In the genomic region with DNA sequence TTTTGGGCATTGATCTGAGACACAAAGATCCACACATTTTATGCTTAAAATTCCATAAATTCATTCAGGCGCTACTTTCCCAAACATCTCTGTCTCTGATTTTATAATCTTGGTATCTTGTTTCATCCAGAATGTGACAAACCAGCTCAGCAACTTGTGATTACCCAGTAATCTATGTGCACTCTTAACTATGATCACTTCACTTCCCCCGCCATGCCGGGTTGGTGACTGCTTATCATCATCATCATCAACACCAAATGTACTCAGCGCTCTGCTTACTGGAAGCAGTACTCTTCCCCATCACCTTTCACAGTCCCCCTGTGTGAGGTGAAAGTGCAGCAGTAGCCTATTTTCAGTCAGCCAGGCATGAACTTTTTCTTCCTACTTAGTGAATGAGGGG, we compare ENCODE assay signal across 1 cellular context.
TF ChIP-seq lines count a peak whose summit lies in the region.

No MANE protein-coding gene starts in this region.

TF ChIP-seq in GM12878, 131 proteins besides CTCF, POLR2A, EP300 and RAD21 (continued from another document):
- TF ChIP-seq NR2C2 (IDR thresholded peaks at IDR 0.05; ENCODE audit: borderline replicate concordance, control insufficient read depth, insufficient read length, low read depth): no peak
- TF ChIP-seq SP1 (IDR thresholded peaks at IDR 0.05; ENCODE audit: low read depth, low read length): no peak
- TF ChIP-seq HSF1 (IDR thresholded peaks at IDR 0.05; ENCODE audit: low read depth, low read length): no peak
- TF ChIP-seq ZNF24 (IDR thresholded peaks at IDR 0.05): no peak
- no peak for TF ChIP-seq TCF7 (IDR thresholded peaks at IDR 0.05; ENCODE audit: borderline replicate concordance)
- TF ChIP-seq STAT3 (IDR thresholded peaks at IDR 0.05; ENCODE audit: low read depth, low read length): no peak
